ENCODE assay signal across 24 cellular contexts in the genomic region with DNA sequence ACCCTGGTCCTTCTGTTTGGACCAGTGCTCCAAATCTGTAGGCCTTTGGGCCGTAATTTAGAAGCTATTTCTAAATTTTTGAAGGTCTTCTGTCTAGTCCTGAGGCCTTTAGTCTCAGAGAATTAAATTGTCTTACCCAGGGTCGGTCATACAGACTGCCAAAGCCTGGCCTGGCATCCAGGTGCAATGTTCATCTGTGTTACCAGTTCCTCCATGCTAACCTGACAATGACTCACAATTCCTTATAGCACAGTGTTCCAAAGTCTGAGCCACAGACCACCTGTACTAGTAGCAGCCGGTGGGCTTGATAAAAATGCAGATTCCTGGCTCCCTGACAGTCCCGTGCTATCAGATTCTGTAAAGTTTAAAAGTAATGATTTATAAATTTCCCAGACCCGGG.
DNase-seq lines count a peak whose midpoint lies in the region; ATAC-seq and TF ChIP-seq lines count a peak whose summit lies in the region.
"Had no signal": no experiment of that assay in that cellular context is flagged by ENCODE, and none has a peak within 500 bp of the region (broad histone marks: within the 10 kb centered on the region; RNA-seq: fewer than 3 reads in every experiment).

No MANE protein-coding gene starts in this region.

- no peaks in the 10 kb centered on the region for H3K36me3 ChIP-seq in left ventricle myocardium inferior
- H3K36me3 ChIP-seq in mesenchymal stem cell (ENCODE audit: control insufficient read depth in 1 of 2, insufficient read depth in 2 of 2, low read depth in 1 of 2, low read length in 2 of 2): no peaks in the 10 kb centered on the region
- H3K36me3 ChIP-seq in stomach: no peaks in the 10 kb centered on the region
- H3K36me3 ChIP-seq: BLaER1 treated with 17β-estradiol and CSF1 and Interleukin-3, amounts not matched to agents 10 nM and 100 nM; SJSA1 had no signal

- no peak overlapping the region for H3K4me2 ChIP-seq in mesenchymal stem cell (ENCODE audit: low read length, poor library complexity, severe bottlenecking)

- peak overlapping the region; percentile 53 for H2AK5ac ChIP-seq in mesenchymal stem cell (ENCODE audit: low read length, severe bottlenecking)

- H3K23ac ChIP-seq in mesenchymal stem cell (ENCODE audit: low read length in 2 of 2): no peak overlapping the region

- TF ChIP-seq CTCF in left ventricle myocardium inferior (IDR thresholded peaks at IDR 0.05; ENCODE audit: borderline replicate concordance) (no peak), stomach (IDR thresholded peaks at IDR 0.05) (no peak), dorsolateral prefrontal cortex (IDR thresholded peaks at IDR 0.05 in 54 of 56, conservative IDR thresholded peaks at IDR 0.05 in 2 of 56; ENCODE audit: low read depth in 1 of 56, partially characterized antibody in 56 of 56) (no peak)

- H3K79me1 ChIP-seq in mesenchymal stem cell (replicated peaks; ENCODE audit: low read length, poor library complexity, severe bottlenecking): peaks cover 4% of the 10 kb centered on the region

- H2AFZ ChIP-seq in mesenchymal stem cell (ENCODE audit: low read depth, low read length): no peak overlapping the region

- intact Hi-C loops in left ventricle myocardium inferior (cut with micrococcal nuclease) (loop anchor here (5.0 to 10.0 kb wide), 2 partner anchors 138 to 180 kb away; no protein-coding TSS in a partner anchor), Right ventricle myocardium superior (cut with DNase I) (loop anchor here (2.0 to 10.0 kb wide), 2 partner anchors 44 to 180 kb away; no protein-coding TSS in a partner anchor), stomach (cut with DNase I; ENCODE audit: low total_unique reads) (no loop called here), dorsolateral prefrontal cortex (cut with DNase I) (loop anchor here (1.0 to 10.0 kb wide), 8 partner anchors 80 to 220 kb away; a partner anchor contains a TSS)

- H2BK120ac ChIP-seq in mesenchymal stem cell (ENCODE audit: low read depth, low read length): no peak overlapping the region

- H3K18ac ChIP-seq in mesenchymal stem cell (ENCODE audit: low read depth in 1 of 2, low read length in 2 of 2): peak overlapping the region in 1 of 2 experiments; percentile 35

- peak overlapping the region; percentile 41 for H4K91ac ChIP-seq in mesenchymal stem cell (ENCODE audit: low read length)

- no peak overlapping the region for H2BK5ac ChIP-seq in mesenchymal stem cell (ENCODE audit: low read depth, low read length, poor library complexity, severe bottlenecking)

- H3K4me3 ChIP-seq in left ventricle myocardium inferior (no peak overlapping the region), mesenchymal stem cell (ENCODE audit: insufficient read depth in 1 of 2, low read depth in 1 of 2, low read length in 2 of 2) (no peak overlapping the region), stomach (no peak overlapping the region), dorsolateral prefrontal cortex (no peak overlapping the region)
- H3K4me3 ChIP-seq: BLaER1 treated with 17β-estradiol and CSF1 and Interleukin-3, amounts not matched to agents 10 nM and 100 nM; SJSA1 had no signal

- DNase-seq in left ventricle myocardium inferior (no peak), Right ventricle myocardium superior (no peak), dermis blood vessel endothelial cell (peak; percentile 22), mesenchymal stem cell (no peak), stomach (no peak), dorsolateral prefrontal cortex (no peak)
- DNase-seq: AML-193; CD4-positive, alpha-beta T cell; COR-L47; DMS53; H9; Karpas-422; NCI-H1092 treated with DMSO at 0.1 percent for 48 hours; NCI-H1436; NCI-H187; NCI-H2081 treated with DMSO at 0.1 percent for 48 hours; NCI-H2171; NCI-H345; NCI-H510A treated with DMSO at 0.1 percent for 48 hours; NCI-H774 had no signal

- H2BK15ac ChIP-seq in mesenchymal stem cell (ENCODE audit: low read depth, poor library complexity, severe bottlenecking): no peak overlapping the region

- H3K27ac ChIP-seq in left ventricle myocardium inferior (replicated peaks): peak overlapping the region; percentile 85
- no peak overlapping the region for H3K27ac ChIP-seq in mesenchymal stem cell (ENCODE audit: low read length, poor library complexity, severe bottlenecking)
- peak overlapping the region in 3 of 5 donors; percentile 0 to 77 (median 66) for H3K27ac ChIP-seq in stomach
- H3K27ac ChIP-seq in dorsolateral prefrontal cortex: peak overlapping the region in 5 of 59 donors; percentile 0 to 84 (median 58)

- H3K27me3 ChIP-seq in left ventricle myocardium inferior (ENCODE audit: low read depth): no peaks in the 10 kb centered on the region
- no peaks in the 10 kb centered on the region for H3K27me3 ChIP-seq in mesenchymal stem cell (ENCODE audit: control insufficient read depth in 1 of 2, insufficient read depth in 1 of 2, low read length in 2 of 2)
- no peaks in the 10 kb centered on the region for H3K27me3 ChIP-seq in stomach
- H3K27me3 ChIP-seq in dorsolateral prefrontal cortex: no peaks in the 10 kb centered on the region
- H3K27me3 ChIP-seq: SJSA1 had no signal

- peak overlapping the region in 1 of 2 experiments; percentile 80 for H2BK12ac ChIP-seq in mesenchymal stem cell (ENCODE audit: low read length in 2 of 2)

- TF ChIP-seq EP300 in stomach (IDR thresholded peaks at IDR 0.05): no peak

- no peak for TF ChIP-seq POLR2A in stomach (IDR thresholded peaks at IDR 0.05)

- H3K9ac ChIP-seq in mesenchymal stem cell (ENCODE audit: low read length): no peak overlapping the region
- H3K9ac ChIP-seq: BLaER1 treated with 17β-estradiol and CSF1 and Interleukin-3, amounts not matched to agents 10 nM and 100 nM had no signal

- H4K8ac ChIP-seq in mesenchymal stem cell (ENCODE audit: low read length): no peak overlapping the region

- 96% methylated on average over 5 of the region's 5 CpGs for WGBS in mesenchymal stem cell
- WGBS in stomach, 5 donors: 83 to 92% (median 90%) methylated on average over 5 of the region's 5 CpGs

- H3K4me1 ChIP-seq in left ventricle myocardium inferior (peaks cover 91% of the 10 kb centered on the region), mesenchymal stem cell (ENCODE audit: control insufficient read depth, insufficient read depth, low read depth, low read length) (peaks cover 12% of the 10 kb centered on the region), stomach (peaks cover 0 to 73% (median 55%) of the 10 kb centered on the region in 4 donors)

- H3K14ac ChIP-seq in mesenchymal stem cell (ENCODE audit: low read length in 2 of 2): no peak overlapping the region

- peak overlapping the region in 1 of 2 experiments; percentile 64 for H3K4ac ChIP-seq in mesenchymal stem cell (ENCODE audit: low read depth in 1 of 2, low read length in 2 of 2)

- ATAC-seq in Right ventricle myocardium superior (ENCODE audit: poor library complexity) (no peak), HG03139 (IDR thresholded peaks at IDR 0.05; ENCODE audit: unreplicated experiment) (no peak), GM19395 (IDR thresholded peaks at IDR 0.05; ENCODE audit: unreplicated experiment) (no peak)

- H3K9me3 ChIP-seq in left ventricle myocardium inferior (replicated peaks) (no peaks in the 10 kb centered on the region), mesenchymal stem cell (ENCODE audit: control insufficient read depth, low read length) (no peaks in the 10 kb centered on the region), stomach (no peaks in the 10 kb centered on the region)
- H3K9me3 ChIP-seq: SJSA1 had no signal
